In genomic region chr10:87547734-87548311, GRCh38 we compare ENCODE assay signal across 13 cellular contexts. TPM values are rescaled to one million over a fixed set of nuclear protein-coding genes. Genes with fewer than 3 reads are reported as not detected.
DNase-seq lines count a peak whose midpoint lies in the region; ATAC-seq and TF ChIP-seq lines count a peak whose summit lies in the region.
"Had no signal": no experiment of that assay in that cellular context is flagged by ENCODE, and none has a peak within 500 bp of the region (broad histone marks: within the 10 kb centered on the region; RNA-seq: fewer than 3 reads in every experiment).

No MANE protein-coding gene starts in this region.

- TF ChIP-seq CTCF in left ventricle myocardium inferior (IDR thresholded peaks at IDR 0.05; ENCODE audit: borderline replicate concordance) (no peak), adrenal gland (IDR thresholded peaks at IDR 0.05) (no peak), vagina (IDR thresholded peaks at IDR 0.05) (no peak)

- peaks cover 7% of the 10 kb centered on the region for H3K9me3 ChIP-seq in left ventricle myocardium inferior (replicated peaks)
- H3K9me3 ChIP-seq in adrenal gland (replicated peaks in 1 of 3), result no peaks in the 10 kb centered on the region
- H3K9me3 ChIP-seq in vagina, result peaks cover 6% of the 10 kb centered on the region

- peaks cover 26% of the 10 kb centered on the region for H3K36me3 ChIP-seq in left ventricle myocardium inferior
- H3K36me3 ChIP-seq in adrenal gland (replicated peaks in 1 of 2), result no peaks in the 10 kb centered on the region
- H3K36me3 ChIP-seq in vagina, result peaks cover 0 to 6% of the 10 kb centered on the region in 2 donors

- H3K4me3 ChIP-seq in left ventricle myocardium inferior (no peak overlapping the region), adrenal gland (no peak overlapping the region), vagina (no peak overlapping the region)

- intact Hi-C loops in left cardiac atrium (cut with DNase I) (no loop called here), left ventricle myocardium inferior (cut with micrococcal nuclease) (no loop called here), adrenal gland (cut with DNase I) (no loop called here), vagina (cut with DNase I) (no loop called here)

- DNase-seq in left cardiac atrium (no peak), left ventricle myocardium inferior (no peak), adrenal gland (no peak), iris pigment epithelial cell (ENCODE audit: low read depth) (peak; percentile 90), vagina (ENCODE audit: extremely low spot score in 2 of 2) (no peak), NCI-H748 (lab: John Stamatoyannopoulos, UW; ENCODE audit: unreplicated experiment) (no peak), NCI-H510A (lab: John Stamatoyannopoulos, UW) (no peak)
- DNase-seq: ACHN; activated B cell treated with CpG ODN at 0.5 μM for 24 hours; activated naive CD4-positive, alpha-beta T cell; left colon; stimulated activated naive B cell treated with anti-CD40 and anti-IgM and Interleukin-4, amounts not matched to agents 10 μg/mL and 1 μg/mL and 100 μg/mL, for 72 hours had no signal

- no peaks in the 10 kb centered on the region for H3K27me3 ChIP-seq in left ventricle myocardium inferior (ENCODE audit: low read depth)
- H3K27me3 ChIP-seq in adrenal gland, result no peaks in the 10 kb centered on the region
- no peaks in the 10 kb centered on the region for H3K27me3 ChIP-seq in vagina

- peaks cover 20% of the 10 kb centered on the region for H3K4me1 ChIP-seq in left ventricle myocardium inferior
- peaks cover 35 to 64% of the 10 kb centered on the region in 2 donors for H3K4me1 ChIP-seq in adrenal gland (replicated peaks in 1 of 2)
- peaks cover 22% of the 10 kb centered on the region for H3K4me1 ChIP-seq in vagina

- H3K27ac ChIP-seq in left ventricle myocardium inferior (replicated peaks) (no peak overlapping the region), adrenal gland (peak overlapping the region; percentile 5 to 85 (median 65)), vagina (peak overlapping the region; percentile 61)

- 34 to 59% (median 53%) methylated on average over 3 of the region's 3 CpGs for WGBS in adrenal gland, 4 donors

- ATAC-seq in left cardiac atrium (peak; percentile 63 to 93), GM21381 (IDR thresholded peaks at IDR 0.05; ENCODE audit: unreplicated experiment) (no peak)
- ATAC-seq: left colon; stimulated activated naive B cell treated with anti-CD40 and anti-IgM and Interleukin-4, amounts not matched to agents 10 μg/mL and 1 μg/mL and 100 μg/mL, for 72 hours had no signal

- TF ChIP-seq POLR2A in adrenal gland (IDR thresholded peaks at IDR 0.05) (peak in 1 of 2 donors; percentile 35), vagina (IDR thresholded peaks at IDR 0.05) (no peak)

RNA-seq across cellular contexts. Expression of gene MINPP1, which starts 43.1 kb away (rescaled TPM):
- 1 to 10 TPM; 6.5 to 8.0 TPM for total RNA-seq in left cardiac atrium
- 5.4 TPM for total RNA-seq in left ventricle myocardium inferior
- total RNA-seq in adrenal gland, result 10 to 100 TPM; 35.3 to 75.8 (median 55.7) TPM
- polyA plus RNA-seq in adrenal gland, result 10 to 100 TPM; 19.4 to 27.1 (median 22.3) TPM
- 12.5 TPM for total RNA-seq in vagina
